ENCODE assay signal across 8 cellular contexts in genomic region chr4:70992354-70992753, GRCh38. TPM values are rescaled to one million over a fixed set of nuclear protein-coding genes. Genes with fewer than 3 reads are reported as not detected.
A peak's percentile ranks its signal among the peaks of the same experiment; 100 is the strongest.
DNase-seq lines count a peak whose midpoint lies in the region; ATAC-seq and TF ChIP-seq lines count a peak whose summit lies in the region.

No MANE protein-coding gene starts in this region.

- no peak overlapping the region for H3K27ac ChIP-seq in HUES6 (ENCODE audit: low read depth, low read length)

- CTCF ChIA-PET in BJ (lab: Yijun Ruan, JAX): interaction anchor here (0.6 kb wide), 1 partner anchor 340 kb away, joined by 3 read pairs; no protein-coding TSS in a partner anchor

- peaks cover 29% of the 10 kb centered on the region for H3K4me1 Mint-ChIP-seq in activated T-helper 17 cell treated with anti-CD3 and anti-CD28 coated beads, Interleukin-2, amount 50 U/mL, for 72 hours
- H3K4me1 Mint-ChIP-seq in mesothelial cell of epicardium: peaks cover 38% of the 10 kb centered on the region

- H3K27ac Mint-ChIP-seq in activated T-helper 17 cell treated with anti-CD3 and anti-CD28 coated beads, Interleukin-2, amount 50 U/mL, for 72 hours: peak overlapping the region; percentile 89
- peak overlapping the region; percentile 94 for H3K27ac Mint-ChIP-seq in mesothelial cell of epicardium

- H3K27me3 ChIP-seq in BJ (ENCODE audit: control insufficient read depth, insufficient read depth, low read length) (no peaks in the 10 kb centered on the region), HUES6 (ENCODE audit: control insufficient read depth, insufficient read depth, low read length) (no peaks in the 10 kb centered on the region)

- H3K4me3 Mint-ChIP-seq in activated T-helper 17 cell treated with anti-CD3 and anti-CD28 coated beads, Interleukin-2, amount 50 U/mL, for 72 hours: peak overlapping the region; percentile 94
- H3K4me3 Mint-ChIP-seq in mesothelial cell of epicardium: peak overlapping the region; percentile 85

- POLR2A ChIA-PET in BJ (lab: Charles Lee): no interaction called here

- TF ChIP-seq CTCF in BJ (IDR thresholded peaks at IDR 0.05; ENCODE audit: insufficient read depth, low read depth, low read length) (no peak), mesothelial cell of epicardium (IDR thresholded peaks at IDR 0.05; ENCODE audit: unreplicated experiment) (no peak)

- H3K9ac ChIP-seq in HUES6 (ENCODE audit: low read length): no peak overlapping the region

- peaks cover 33% of the 10 kb centered on the region for H3K36me3 Mint-ChIP-seq in activated T-helper 17 cell treated with anti-CD3 and anti-CD28 coated beads, Interleukin-2, amount 50 U/mL, for 72 hours (ENCODE audit: low read depth)
- H3K36me3 Mint-ChIP-seq in mesothelial cell of epicardium: no peaks in the 10 kb centered on the region

- no peak for DNase-seq in BJ (ENCODE audit: low read depth)
- no peak for DNase-seq in mesothelial cell of epicardium (ENCODE audit: low spot score in 2 of 2, unreplicated experiment in 2 of 2)
- DNase-seq in iPS-NIHi7 (ENCODE audit: extremely low spot score): no peak
- DNase-seq in NCI-H2081 (lab: John Stamatoyannopoulos, UW): no peak

- H3K27me3 Mint-ChIP-seq in activated T-helper 17 cell treated with anti-CD3 and anti-CD28 coated beads, Interleukin-2, amount 50 U/mL, for 72 hours: no peaks in the 10 kb centered on the region
- no peaks in the 10 kb centered on the region for H3K27me3 Mint-ChIP-seq in mesothelial cell of epicardium (ENCODE audit: low read depth)

- H3K4me3 ChIP-seq in BJ (ENCODE audit: low read depth, low read length): peak overlapping the region; percentile 63; the same call in 1 of the 2 replicates
- peak overlapping the region; percentile 90 for H3K4me3 ChIP-seq in HUES6 (ENCODE audit: low read depth, low read length)

- H3K36me3 ChIP-seq in BJ (ENCODE audit: control insufficient read depth, insufficient read depth, low read length): no peaks in the 10 kb centered on the region
- no peaks in the 10 kb centered on the region for H3K36me3 ChIP-seq in HUES6 (ENCODE audit: control insufficient read depth, insufficient read depth, low read length)

- H3K9me3 Mint-ChIP-seq in activated T-helper 17 cell treated with anti-CD3 and anti-CD28 coated beads, Interleukin-2, amount 50 U/mL, for 72 hours: no peaks in the 10 kb centered on the region
- no peaks in the 10 kb centered on the region for H3K9me3 Mint-ChIP-seq in mesothelial cell of epicardium

- H3K4me1 ChIP-seq in HUES6 (ENCODE audit: control insufficient read depth, insufficient read depth, low read length): peaks cover 21% of the 10 kb centered on the region

- no peaks in the 10 kb centered on the region for H3K9me3 ChIP-seq in HUES6 (ENCODE audit: control insufficient read depth, insufficient read depth, low read depth, low read length)

- no peak for ATAC-seq in activated T-helper 17 cell treated with anti-CD3 and anti-CD28 coated beads, Interleukin-2, amount 50 U/mL, for 72 hours (replicated peaks)
- ATAC-seq in GM18498 (IDR thresholded peaks at IDR 0.05; ENCODE audit: unreplicated experiment) (no peak), HG02852 (IDR thresholded peaks at IDR 0.05; ENCODE audit: unreplicated experiment) (no peak)

RNA-seq across cellular contexts. Expression of gene DCK, which starts 1.1 kb away (rescaled TPM):
- 3.8 and 7.2 TPM in 2 replicates for polyA plus RNA-seq in BJ (2011; rRNA removed)
- 0.76 and 1.5 TPM in 2 replicates for polyA minus RNA-seq in BJ (2011; rRNA and poly(A)+ RNA removed)
- total RNA-seq in activated T-helper 17 cell treated with anti-CD3 and anti-CD28 coated beads, Interleukin-2, amount 50 U/mL, for 72 hours: 10 to 100 TPM; 31.4 to 35.8 TPM
- total RNA-seq in mesothelial cell of epicardium: 12.7 to 14.1 TPM (median 13.9 TPM) in 3 replicates
